ENCODE assay signal across 9 cellular contexts in genomic region chr14:61476105-61476736, GRCh38.
A peak's percentile ranks its signal among the peaks of the same experiment; 100 is the strongest.
DNase-seq lines count a peak whose midpoint lies in the region; ATAC-seq lines count a peak whose summit lies in the region.
"Had no signal": no experiment of that assay in that cellular context is flagged by ENCODE, and none has a peak within 500 bp of the region (broad histone marks: within the 10 kb centered on the region; RNA-seq: fewer than 3 reads in every experiment).

No MANE protein-coding gene starts in this region.

- H3K36me3 Mint-ChIP-seq in activated naive CD4-positive, alpha-beta T cell treated with anti-CD3 and anti-CD28 coated beads, Interleukin-2, amount 50 U/mL, for 24 hours = peaks cover 17% of the 10 kb centered on the region

- H3K4me3 ChIP-seq in muscle layer of duodenum (ENCODE audit: low read depth in 1 of 2, low read length in 2 of 2) (peak overlapping the region in 1 of 2 donors; percentile 23), urinary bladder (ENCODE audit: low read depth, low read length) (no peak overlapping the region)

- H3K27ac Mint-ChIP-seq in activated naive CD4-positive, alpha-beta T cell treated with anti-CD3 and anti-CD28 coated beads, Interleukin-2, amount 50 U/mL, for 24 hours = peak overlapping the region; percentile 96

- no peaks in the 10 kb centered on the region for H3K27me3 ChIP-seq in muscle layer of duodenum (ENCODE audit: low read depth, low read length)

- peak overlapping the region; percentile 74 for H3K4me3 Mint-ChIP-seq in activated naive CD4-positive, alpha-beta T cell treated with anti-CD3 and anti-CD28 coated beads, Interleukin-2, amount 50 U/mL, for 24 hours

- H3K27ac ChIP-seq in adipose tissue (ENCODE audit: low read depth, low read length) = peak overlapping the region; percentile 95
- peak overlapping the region; percentile 93 for H3K27ac ChIP-seq in muscle layer of duodenum (ENCODE audit: low read length)
- H3K27ac ChIP-seq in urinary bladder (ENCODE audit: low read depth) = peak overlapping the region; percentile 95

- H3K4me1 Mint-ChIP-seq in activated naive CD4-positive, alpha-beta T cell treated with anti-CD3 and anti-CD28 coated beads, Interleukin-2, amount 50 U/mL, for 24 hours = peaks cover 98% of the 10 kb centered on the region

- whole genome bisulfite sequencing in adipose tissue, 3 donors = 73 to 88% (median 80%) methylated on average over 2 of the region's 2 CpGs
- WGBS in urinary bladder = 84% methylated on average over 2 of the region's 2 CpGs

- peaks cover 0 to 30% of the 10 kb centered on the region in 2 donors for H3K4me1 ChIP-seq in muscle layer of duodenum (ENCODE audit: control insufficient read depth in 1 of 2, insufficient read depth in 2 of 2, low read length in 2 of 2)
- H3K4me1 ChIP-seq in urinary bladder (ENCODE audit: insufficient read depth) = peaks cover 4% of the 10 kb centered on the region

- no peaks in the 10 kb centered on the region for H3K27me3 Mint-ChIP-seq in activated naive CD4-positive, alpha-beta T cell treated with anti-CD3 and anti-CD28 coated beads, Interleukin-2, amount 50 U/mL, for 24 hours

- ATAC-seq in GM19452 (IDR thresholded peaks at IDR 0.05; ENCODE audit: unreplicated experiment) = no peak

- H3K9me3 ChIP-seq in muscle layer of duodenum (ENCODE audit: control insufficient read depth in 1 of 2, low read length in 2 of 2) = no peaks in the 10 kb centered on the region

- no peaks in the 10 kb centered on the region for H3K9me3 Mint-ChIP-seq in activated naive CD4-positive, alpha-beta T cell treated with anti-CD3 and anti-CD28 coated beads, Interleukin-2, amount 50 U/mL, for 24 hours

- DNase-seq in activated naive CD4-positive, alpha-beta T cell treated with anti-CD3 and anti-CD28 coated beads, Interleukin-2, amount 50 U/mL, for 16 hours = no peak
- DNase-seq in NCI-H345 treated with DMSO at 0.1 percent for 48 hours (lab: John Stamatoyannopoulos, UW; ENCODE audit: unreplicated experiment) = no peak
- no peak for DNase-seq in DMS 273 treated with DMSO at 0.1 percent for 48 hours (lab: John Stamatoyannopoulos, UW)
- DNase-seq: NCI-H526 had no signal

- H3K36me3 ChIP-seq in muscle layer of duodenum (ENCODE audit: control insufficient read depth in 1 of 2, insufficient read depth in 2 of 2, low read length in 2 of 2) (peaks cover 0 to 4% of the 10 kb centered on the region in 2 donors), urinary bladder (ENCODE audit: insufficient read depth) (no peaks in the 10 kb centered on the region)
